ENCODE assay signal across 1 cellular context in the genomic region with DNA sequence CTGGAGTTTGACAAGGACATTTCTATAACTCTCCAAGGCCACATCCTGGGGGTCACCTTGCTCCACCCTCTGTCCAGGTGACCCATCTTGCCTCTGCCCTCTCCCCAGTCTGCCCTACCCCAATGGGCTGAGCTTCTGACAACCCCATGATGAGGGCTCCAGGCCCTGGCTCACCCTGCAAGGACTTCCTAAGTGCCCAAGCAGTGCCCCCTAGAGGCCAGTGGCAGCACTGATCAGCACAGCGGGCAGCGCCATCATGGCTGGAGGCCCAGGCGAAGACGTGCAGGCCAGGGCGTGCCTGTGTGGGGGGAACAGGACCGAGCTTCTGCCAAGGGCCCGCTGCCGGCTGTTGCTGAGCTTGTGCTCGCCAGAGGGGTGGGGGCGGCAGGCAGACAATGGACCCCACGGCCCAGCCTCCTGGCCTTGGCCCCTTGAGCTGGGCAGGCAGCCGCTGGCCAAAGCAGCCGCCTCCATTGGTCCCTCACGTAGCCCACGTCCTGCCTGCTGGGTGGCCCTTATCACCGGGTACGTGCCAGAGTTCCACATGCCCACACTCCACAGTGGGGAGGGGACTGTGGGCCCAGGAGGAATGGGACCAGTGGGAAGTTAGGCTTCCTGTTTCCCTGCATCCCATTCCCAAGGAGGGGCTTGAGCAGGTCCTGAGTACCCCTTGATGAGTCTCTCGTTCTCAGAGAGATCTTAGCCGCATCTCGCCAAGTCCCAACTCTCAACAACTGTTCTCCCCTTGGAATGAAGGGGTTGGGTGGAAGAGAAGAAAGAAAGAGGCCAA.
TF ChIP-seq lines count a peak whose summit lies in the region.

No MANE protein-coding gene starts in this region.

TF ChIP-seq in HepG2, 621 proteins besides CTCF, POLR2A, EP300 and RAD21 (continued from another document and continues in another):
- TF ChIP-seq ZNF407 (CRISPR knock-in tag; IDR thresholded peaks at IDR 0.05; ENCODE audit: not compliant biosample characterization) (peak; percentile 85), ATF1 (CRISPR knock-in tag; IDR thresholded peaks at IDR 0.05) (0 out of 2 replicates have a peak, but pooled peaks have one; percentile 47), FOSL1 (CRISPR knock-in tag; IDR thresholded peaks at IDR 0.05; ENCODE audit: borderline replicate concordance) (no peak), TEF (CRISPR knock-in tag; IDR thresholded peaks at IDR 0.05) (no peak), SAFB2 (CRISPR knock-in tag; IDR thresholded peaks at IDR 0.05; ENCODE audit: borderline replicate concordance, low read depth) (no peak), PHF20 (CRISPR knock-in tag; IDR thresholded peaks at IDR 0.05) (no peak), CCAR2 (optimal IDR thresholded peaks at IDR 0.05; ENCODE audit: low read depth, low read length) (no peak), ZNF235 (CRISPR knock-in tag; IDR thresholded peaks at IDR 0.05; ENCODE audit: borderline replicate concordance) (no peak), BRCA1 (CRISPR knock-in tag; IDR thresholded peaks at IDR 0.05) (no peak), ZSCAN21 (CRISPR knock-in tag; IDR thresholded peaks at IDR 0.05; ENCODE audit: borderline replicate concordance) (no peak), GMEB2 (CRISPR knock-in tag; IDR thresholded peaks at IDR 0.05; ENCODE audit: low read depth) (no peak), MXD4 (CRISPR knock-in tag; IDR thresholded peaks at IDR 0.05) (0 out of 2 replicates have a peak, but pooled peaks have one; percentile 37), SP140L (CRISPR knock-in tag; IDR thresholded peaks at IDR 0.05; ENCODE audit: borderline replicate concordance) (no peak), RXRA (CRISPR knock-in tag; IDR thresholded peaks at IDR 0.05) (peak; percentile 76), ZBED4 (CRISPR knock-in tag; IDR thresholded peaks at IDR 0.05; ENCODE audit: borderline replicate concordance) (no peak), MZF1 (CRISPR knock-in tag; IDR thresholded peaks at IDR 0.05; ENCODE audit: borderline replicate concordance) (no peak), ZZZ3 (CRISPR knock-in tag; IDR thresholded peaks at IDR 0.05; ENCODE audit: borderline replicate concordance) (peak; percentile 22; the same call in 1 of the 2 replicates), ZSCAN30 (CRISPR knock-in tag; IDR thresholded peaks at IDR 0.05) (no peak), FOXK2 (IDR thresholded peaks at IDR 0.05) (no peak), HNF4G (IDR thresholded peaks at IDR 0.05; ENCODE audit: borderline replicate concordance, low read depth, low read length) (no peak), HNF4G (CRISPR knock-in tag; IDR thresholded peaks at IDR 0.05; ENCODE audit: borderline replicate concordance, low read depth) (no peak), KDM4B (CRISPR knock-in tag; IDR thresholded peaks at IDR 0.05) (no peak), PHB2 (IDR thresholded peaks at IDR 0.05; ENCODE audit: partially characterized antibody) (no peak)
- TF ChIP-seq, protein P1, sequence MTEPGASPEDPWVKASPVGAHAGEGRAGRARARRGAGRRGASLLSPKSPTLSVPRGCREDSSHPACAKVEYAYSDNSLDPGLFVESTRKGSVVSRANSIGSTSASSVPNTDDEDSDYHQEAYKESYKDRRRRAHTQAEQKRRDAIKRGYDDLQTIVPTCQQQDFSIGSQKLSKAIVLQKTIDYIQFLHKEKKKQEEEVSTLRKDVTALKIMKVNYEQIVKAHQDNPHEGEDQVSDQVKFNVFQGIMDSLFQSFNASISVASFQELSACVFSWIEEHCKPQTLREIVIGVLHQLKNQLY (CRISPR knock-in tag; IDR thresholded peaks at IDR 0.05), result no peak; the same call in none of the 2 replicates
- TF ChIP-seq, protein P2, sequence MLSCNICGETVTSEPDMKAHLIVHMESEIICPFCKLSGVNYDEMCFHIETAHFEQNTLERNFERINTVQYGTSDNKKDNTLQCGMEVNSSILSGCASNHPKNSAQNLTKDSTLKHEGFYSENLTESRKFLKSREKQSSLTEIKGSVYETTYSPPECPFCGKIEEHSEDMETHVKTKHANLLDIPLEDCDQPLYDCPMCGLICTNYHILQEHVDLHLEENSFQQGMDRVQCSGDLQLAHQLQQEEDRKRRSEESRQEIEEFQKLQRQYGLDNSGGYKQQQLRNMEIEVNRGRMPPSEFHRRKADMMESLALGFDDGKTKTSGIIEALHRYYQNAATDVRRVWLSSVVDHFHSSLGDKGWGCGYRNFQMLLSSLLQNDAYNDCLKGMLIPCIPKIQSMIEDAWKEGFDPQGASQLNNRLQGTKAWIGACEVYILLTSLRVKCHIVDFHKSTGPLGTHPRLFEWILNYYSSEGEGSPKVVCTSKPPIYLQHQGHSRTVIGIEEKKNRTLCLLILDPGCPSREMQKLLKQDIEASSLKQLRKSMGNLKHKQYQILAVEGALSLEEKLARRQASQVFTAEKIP (CRISPR knock-in tag; IDR thresholded peaks at IDR 0.05; ENCODE audit: borderline replicate concordance), result no peak
- TF ChIP-seq, protein P3, sequence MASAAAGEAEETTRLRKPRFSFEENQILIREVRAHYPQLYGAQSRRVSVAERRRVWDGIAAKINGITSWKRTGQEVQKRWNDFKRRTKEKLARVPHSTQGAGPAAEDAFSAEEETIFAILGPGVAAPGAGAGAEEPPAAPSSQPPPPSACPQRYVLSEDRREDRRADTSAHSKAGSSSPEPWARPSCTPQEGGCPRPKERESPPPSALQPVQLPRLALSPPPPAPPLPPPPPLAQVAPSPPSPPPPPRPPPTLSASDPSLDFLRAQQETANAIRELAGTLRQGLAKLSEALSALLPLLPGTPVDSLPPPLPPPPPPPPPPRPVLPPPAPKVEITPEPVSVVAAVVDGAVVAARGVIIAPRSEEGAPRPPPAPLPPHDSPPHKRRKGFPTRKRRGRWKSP (CRISPR knock-in tag; IDR thresholded peaks at IDR 0.05), result no peak
